ENCODE assay signal across 2 cellular contexts in the genomic region with DNA sequence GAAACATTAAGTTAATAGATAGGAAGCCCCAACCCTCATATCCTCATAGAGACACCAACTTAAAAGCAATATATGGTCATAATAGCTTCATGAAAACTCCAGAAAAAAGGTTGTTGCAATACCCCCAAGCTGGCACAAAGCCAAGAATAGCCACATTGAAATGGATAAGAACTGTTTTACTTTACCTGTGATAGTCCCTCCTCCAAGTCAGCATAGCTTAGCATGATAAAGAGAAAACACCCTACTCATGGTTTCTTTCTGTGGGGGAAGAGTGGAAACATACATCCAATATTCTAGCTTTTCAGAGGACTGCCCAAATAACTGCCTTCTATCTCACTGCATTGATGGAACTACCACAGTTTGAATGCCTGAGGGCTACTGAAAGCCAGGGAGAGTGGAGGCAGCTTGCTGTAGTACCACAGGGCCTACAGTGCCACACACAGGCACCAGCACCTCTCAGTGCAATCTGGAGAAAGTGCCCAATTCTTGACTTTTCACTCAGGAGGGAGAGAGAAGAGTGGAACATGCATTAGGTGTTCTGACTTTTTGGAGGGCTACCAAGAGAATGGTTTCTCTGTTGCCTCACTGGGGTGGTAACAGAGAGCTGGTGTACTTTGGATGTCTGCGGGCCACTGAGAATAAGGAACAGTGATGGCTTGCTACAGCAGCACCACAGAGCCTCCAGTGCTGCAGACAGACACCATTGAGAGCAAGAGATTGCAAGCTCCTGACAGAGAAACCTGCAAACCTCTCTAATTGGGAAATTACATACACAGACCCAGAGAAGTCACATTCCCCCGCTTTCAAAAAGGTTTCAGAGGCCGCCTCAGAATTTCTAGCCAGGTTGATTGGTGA.
TF ChIP-seq lines count a peak whose summit lies in the region.

No MANE protein-coding gene starts in this region.

TF ChIP-seq in GM23338, 12 proteins besides CTCF, POLR2A, EP300 and RAD21 (continued from another document):
- TF ChIP-seq REST (IDR thresholded peaks at IDR 0.05; ENCODE audit: unreplicated experiment) = no peak
- TF ChIP-seq POLR2AphosphoS5 (IDR thresholded peaks at IDR 0.05; ENCODE audit: low read depth) = no peak
- TF ChIP-seq ZNF331 (CRISPR knock-in tag; IDR thresholded peaks at IDR 0.05; ENCODE audit: low read depth) = no peak
- no peak for TF ChIP-seq ETS1 (IDR thresholded peaks at IDR 0.05)
- TF ChIP-seq CREB1 (CRISPR knock-in tag; IDR thresholded peaks at IDR 0.05; ENCODE audit: low read depth) = no peak
- TF ChIP-seq JUNB (IDR thresholded peaks at IDR 0.05; ENCODE audit: unreplicated experiment) = no peak

TF ChIP-seq in K562, 482 proteins besides CTCF, POLR2A, EP300 and RAD21 (continued from another document):
- TF ChIP-seq MLLT1 (IDR thresholded peaks at IDR 0.05) = no peak
